In the genomic region with DNA sequence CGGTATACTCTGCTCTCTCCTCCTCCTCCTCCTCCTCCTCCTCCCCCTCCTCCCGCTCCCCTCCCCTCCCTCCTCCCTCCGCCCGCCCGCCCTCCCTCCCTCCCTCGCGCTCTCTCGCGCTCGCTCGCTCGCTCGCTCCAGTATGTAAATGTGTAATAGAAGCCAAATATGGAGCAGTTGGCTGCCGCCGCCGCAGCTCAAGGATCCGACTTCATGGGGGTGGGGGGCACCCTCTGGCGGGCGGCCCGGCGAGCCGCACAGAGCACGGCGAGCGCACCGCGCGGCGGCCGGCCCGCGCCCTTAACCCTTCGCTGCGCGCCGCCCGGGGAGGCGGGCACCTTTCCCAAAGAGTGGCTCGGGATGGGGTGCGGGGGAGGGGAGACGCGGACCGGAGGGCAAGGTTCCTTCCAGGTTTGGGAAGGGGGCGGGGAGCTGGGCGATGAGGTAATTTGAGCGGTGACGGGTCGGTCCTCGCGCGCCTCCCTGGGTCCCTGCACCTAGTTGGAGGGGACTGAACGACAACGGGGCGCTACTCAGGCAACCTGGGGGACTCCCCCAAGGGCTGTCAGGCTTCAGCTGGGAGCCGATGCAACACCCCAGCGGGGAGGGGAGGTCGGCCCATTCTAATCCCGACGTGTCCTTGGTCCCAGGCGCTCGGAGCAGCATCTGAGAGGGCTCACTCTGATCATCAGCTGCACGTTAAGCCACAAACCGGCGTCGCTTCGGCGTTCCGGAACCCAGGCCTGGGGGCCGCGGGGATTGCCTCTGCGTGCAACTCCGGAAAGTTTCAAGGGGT, we compare ENCODE assay signal across 1 cellular context.
TF ChIP-seq lines count a peak whose summit lies in the region.

No MANE protein-coding gene starts in this region.

TF ChIP-seq in HepG2, 621 proteins besides CTCF, POLR2A, EP300 and RAD21 (continued from another document and continues in another):
- TF ChIP-seq ZNF496 (CRISPR knock-in tag; IDR thresholded peaks at IDR 0.05; ENCODE audit: insufficient replicate concordance) (no peak), SP5 (CRISPR knock-in tag; IDR thresholded peaks at IDR 0.05; ENCODE audit: borderline replicate concordance, low read depth) (peak; percentile 74; the same call in 1 of the 2 replicates), KDM1A (CRISPR knock-in tag; IDR thresholded peaks at IDR 0.05) (no peak), ZNF382 (CRISPR knock-in tag; IDR thresholded peaks at IDR 0.05; ENCODE audit: borderline replicate concordance) (no peak), HES4 (CRISPR knock-in tag; IDR thresholded peaks at IDR 0.05; ENCODE audit: borderline replicate concordance) (0 out of 2 replicates have a peak, but pooled peaks have one; percentile 8), CC2D1A (CRISPR knock-in tag; IDR thresholded peaks at IDR 0.05) (no peak), ZSCAN25 (CRISPR knock-in tag; IDR thresholded peaks at IDR 0.05) (peak; percentile 76), ZIK1 (CRISPR knock-in tag; IDR thresholded peaks at IDR 0.05; ENCODE audit: borderline replicate concordance, low read depth) (peak; percentile 82), MXI1 (IDR thresholded peaks at IDR 0.05; ENCODE audit: borderline replicate concordance, low read depth, low read length) (peak; percentile 74; the same call in 2 of the 3 replicates), ZSCAN30 (CRISPR knock-in tag; IDR thresholded peaks at IDR 0.05) (0 out of 2 replicates have a peak, but pooled peaks have one; percentile 4), SMAD9 (CRISPR knock-in tag; IDR thresholded peaks at IDR 0.05) (no peak), KAT2B (IDR thresholded peaks at IDR 0.05; ENCODE audit: borderline replicate concordance, low read depth, low read length) (no peak), FOXP1 (IDR thresholded peaks at IDR 0.05) (no peak), FOXP1 (CRISPR knock-in tag; IDR thresholded peaks at IDR 0.05) (peak; percentile 33; the same call in 1 of the 2 replicates), SIN3B (IDR thresholded peaks at IDR 0.05; ENCODE audit: low read length) (peak; percentile 50; the same call in 1 of the 2 replicates), MIER2 (CRISPR knock-in tag; IDR thresholded peaks at IDR 0.05) (0 out of 2 replicates have a peak, but pooled peaks have one; percentile 29), RXRB (CRISPR knock-in tag; IDR thresholded peaks at IDR 0.05; ENCODE audit: borderline replicate concordance) (peak; percentile 59; the same call in 1 of the 2 replicates), ZSCAN31 (CRISPR knock-in tag; IDR thresholded peaks at IDR 0.05; ENCODE audit: low read depth) (peak; percentile 94), ZNF510 (CRISPR knock-in tag; IDR thresholded peaks at IDR 0.05; ENCODE audit: low read depth) (no peak), ZNF282 (IDR thresholded peaks at IDR 0.05; ENCODE audit: partially characterized antibody) (no peak), TEAD3 (CRISPR knock-in tag; optimal IDR thresholded peaks at IDR 0.05; ENCODE audit: borderline replicate concordance) (peak; percentile 48), BORCS8-MEF2B (CRISPR knock-in tag; IDR thresholded peaks at IDR 0.05) (0 out of 2 replicates have a peak, but pooled peaks have one; percentile 36), AHR (CRISPR knock-in tag; IDR thresholded peaks at IDR 0.05) (no peak), SALL1 (CRISPR knock-in tag; IDR thresholded peaks at IDR 0.05) (peak; percentile 90)
- TF ChIP-seq, protein P1, sequence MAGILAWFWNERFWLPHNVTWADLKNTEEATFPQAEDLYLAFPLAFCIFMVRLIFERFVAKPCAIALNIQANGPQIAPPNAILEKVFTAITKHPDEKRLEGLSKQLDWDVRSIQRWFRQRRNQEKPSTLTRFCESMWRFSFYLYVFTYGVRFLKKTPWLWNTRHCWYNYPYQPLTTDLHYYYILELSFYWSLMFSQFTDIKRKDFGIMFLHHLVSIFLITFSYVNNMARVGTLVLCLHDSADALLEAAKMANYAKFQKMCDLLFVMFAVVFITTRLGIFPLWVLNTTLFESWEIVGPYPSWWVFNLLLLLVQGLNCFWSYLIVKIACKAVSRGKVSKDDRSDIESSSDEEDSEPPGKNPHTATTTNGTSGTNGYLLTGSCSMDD (CRISPR knock-in tag; IDR thresholded peaks at IDR 0.05), result no peak
- TF ChIP-seq, protein P2, sequence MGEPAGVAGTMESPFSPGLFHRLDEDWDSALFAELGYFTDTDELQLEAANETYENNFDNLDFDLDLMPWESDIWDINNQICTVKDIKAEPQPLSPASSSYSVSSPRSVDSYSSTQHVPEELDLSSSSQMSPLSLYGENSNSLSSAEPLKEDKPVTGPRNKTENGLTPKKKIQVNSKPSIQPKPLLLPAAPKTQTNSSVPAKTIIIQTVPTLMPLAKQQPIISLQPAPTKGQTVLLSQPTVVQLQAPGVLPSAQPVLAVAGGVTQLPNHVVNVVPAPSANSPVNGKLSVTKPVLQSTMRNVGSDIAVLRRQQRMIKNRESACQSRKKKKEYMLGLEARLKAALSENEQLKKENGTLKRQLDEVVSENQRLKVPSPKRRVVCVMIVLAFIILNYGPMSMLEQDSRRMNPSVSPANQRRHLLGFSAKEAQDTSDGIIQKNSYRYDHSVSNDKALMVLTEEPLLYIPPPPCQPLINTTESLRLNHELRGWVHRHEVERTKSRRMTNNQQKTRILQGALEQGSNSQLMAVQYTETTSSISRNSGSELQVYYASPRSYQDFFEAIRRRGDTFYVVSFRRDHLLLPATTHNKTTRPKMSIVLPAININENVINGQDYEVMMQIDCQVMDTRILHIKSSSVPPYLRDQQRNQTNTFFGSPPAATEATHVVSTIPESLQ (CRISPR knock-in tag; conservative IDR thresholded peaks at IDR 0.05), result 0 out of 2 replicates have a peak, but pooled peaks have one; percentile 43
- TF ChIP-seq, protein P3, sequence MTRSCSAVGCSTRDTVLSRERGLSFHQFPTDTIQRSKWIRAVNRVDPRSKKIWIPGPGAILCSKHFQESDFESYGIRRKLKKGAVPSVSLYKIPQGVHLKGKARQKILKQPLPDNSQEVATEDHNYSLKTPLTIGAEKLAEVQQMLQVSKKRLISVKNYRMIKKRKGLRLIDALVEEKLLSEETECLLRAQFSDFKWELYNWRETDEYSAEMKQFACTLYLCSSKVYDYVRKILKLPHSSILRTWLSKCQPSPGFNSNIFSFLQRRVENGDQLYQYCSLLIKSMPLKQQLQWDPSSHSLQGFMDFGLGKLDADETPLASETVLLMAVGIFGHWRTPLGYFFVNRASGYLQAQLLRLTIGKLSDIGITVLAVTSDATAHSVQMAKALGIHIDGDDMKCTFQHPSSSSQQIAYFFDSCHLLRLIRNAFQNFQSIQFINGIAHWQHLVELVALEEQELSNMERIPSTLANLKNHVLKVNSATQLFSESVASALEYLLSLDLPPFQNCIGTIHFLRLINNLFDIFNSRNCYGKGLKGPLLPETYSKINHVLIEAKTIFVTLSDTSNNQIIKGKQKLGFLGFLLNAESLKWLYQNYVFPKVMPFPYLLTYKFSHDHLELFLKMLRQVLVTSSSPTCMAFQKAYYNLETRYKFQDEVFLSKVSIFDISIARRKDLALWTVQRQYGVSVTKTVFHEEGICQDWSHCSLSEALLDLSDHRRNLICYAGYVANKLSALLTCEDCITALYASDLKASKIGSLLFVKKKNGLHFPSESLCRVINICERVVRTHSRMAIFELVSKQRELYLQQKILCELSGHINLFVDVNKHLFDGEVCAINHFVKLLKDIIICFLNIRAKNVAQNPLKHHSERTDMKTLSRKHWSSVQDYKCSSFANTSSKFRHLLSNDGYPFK (CRISPR knock-in tag; IDR thresholded peaks at IDR 0.05; ENCODE audit: borderline replicate concordance), result no peak
- TF ChIP-seq, protein P4, sequence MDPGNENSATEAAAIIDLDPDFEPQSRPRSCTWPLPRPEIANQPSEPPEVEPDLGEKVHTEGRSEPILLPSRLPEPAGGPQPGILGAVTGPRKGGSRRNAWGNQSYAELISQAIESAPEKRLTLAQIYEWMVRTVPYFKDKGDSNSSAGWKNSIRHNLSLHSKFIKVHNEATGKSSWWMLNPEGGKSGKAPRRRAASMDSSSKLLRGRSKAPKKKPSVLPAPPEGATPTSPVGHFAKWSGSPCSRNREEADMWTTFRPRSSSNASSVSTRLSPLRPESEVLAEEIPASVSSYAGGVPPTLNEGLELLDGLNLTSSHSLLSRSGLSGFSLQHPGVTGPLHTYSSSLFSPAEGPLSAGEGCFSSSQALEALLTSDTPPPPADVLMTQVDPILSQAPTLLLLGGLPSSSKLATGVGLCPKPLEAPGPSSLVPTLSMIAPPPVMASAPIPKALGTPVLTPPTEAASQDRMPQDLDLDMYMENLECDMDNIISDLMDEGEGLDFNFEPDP (CRISPR knock-in tag; conservative IDR thresholded peaks at IDR 0.05), result 0 out of 2 replicates have a peak, but pooled peaks have one; percentile 54
- TF ChIP-seq, protein P5, sequence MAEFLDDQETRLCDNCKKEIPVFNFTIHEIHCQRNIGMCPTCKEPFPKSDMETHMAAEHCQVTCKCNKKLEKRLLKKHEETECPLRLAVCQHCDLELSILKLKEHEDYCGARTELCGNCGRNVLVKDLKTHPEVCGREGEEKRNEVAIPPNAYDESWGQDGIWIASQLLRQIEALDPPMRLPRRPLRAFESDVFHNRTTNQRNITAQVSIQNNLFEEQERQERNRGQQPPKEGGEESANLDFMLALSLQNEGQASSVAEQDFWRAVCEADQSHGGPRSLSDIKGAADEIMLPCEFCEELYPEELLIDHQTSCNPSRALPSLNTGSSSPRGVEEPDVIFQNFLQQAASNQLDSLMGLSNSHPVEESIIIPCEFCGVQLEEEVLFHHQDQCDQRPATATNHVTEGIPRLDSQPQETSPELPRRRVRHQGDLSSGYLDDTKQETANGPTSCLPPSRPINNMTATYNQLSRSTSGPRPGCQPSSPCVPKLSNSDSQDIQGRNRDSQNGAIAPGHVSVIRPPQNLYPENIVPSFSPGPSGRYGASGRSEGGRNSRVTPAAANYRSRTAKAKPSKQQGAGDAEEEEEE (CRISPR knock-in tag; IDR thresholded peaks at IDR 0.05; ENCODE audit: borderline replicate concordance), result no peak
- TF ChIP-seq, protein P6, sequence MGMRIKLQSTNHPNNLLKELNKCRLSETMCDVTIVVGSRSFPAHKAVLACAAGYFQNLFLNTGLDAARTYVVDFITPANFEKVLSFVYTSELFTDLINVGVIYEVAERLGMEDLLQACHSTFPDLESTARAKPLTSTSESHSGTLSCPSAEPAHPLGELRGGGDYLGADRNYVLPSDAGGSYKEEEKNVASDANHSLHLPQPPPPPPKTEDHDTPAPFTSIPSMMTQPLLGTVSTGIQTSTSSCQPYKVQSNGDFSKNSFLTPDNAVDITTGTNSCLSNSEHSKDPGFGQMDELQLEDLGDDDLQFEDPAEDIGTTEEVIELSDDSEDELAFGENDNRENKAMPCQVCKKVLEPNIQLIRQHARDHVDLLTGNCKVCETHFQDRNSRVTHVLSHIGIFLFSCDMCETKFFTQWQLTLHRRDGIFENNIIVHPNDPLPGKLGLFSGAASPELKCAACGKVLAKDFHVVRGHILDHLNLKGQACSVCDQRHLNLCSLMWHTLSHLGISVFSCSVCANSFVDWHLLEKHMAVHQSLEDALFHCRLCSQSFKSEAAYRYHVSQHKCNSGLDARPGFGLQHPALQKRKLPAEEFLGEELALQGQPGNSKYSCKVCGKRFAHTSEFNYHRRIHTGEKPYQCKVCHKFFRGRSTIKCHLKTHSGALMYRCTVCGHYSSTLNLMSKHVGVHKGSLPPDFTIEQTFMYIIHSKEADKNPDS (CRISPR knock-in tag; IDR thresholded peaks at IDR 0.05), result no peak; the same call in 1 of the 2 replicates
- TF ChIP-seq, protein P7, sequence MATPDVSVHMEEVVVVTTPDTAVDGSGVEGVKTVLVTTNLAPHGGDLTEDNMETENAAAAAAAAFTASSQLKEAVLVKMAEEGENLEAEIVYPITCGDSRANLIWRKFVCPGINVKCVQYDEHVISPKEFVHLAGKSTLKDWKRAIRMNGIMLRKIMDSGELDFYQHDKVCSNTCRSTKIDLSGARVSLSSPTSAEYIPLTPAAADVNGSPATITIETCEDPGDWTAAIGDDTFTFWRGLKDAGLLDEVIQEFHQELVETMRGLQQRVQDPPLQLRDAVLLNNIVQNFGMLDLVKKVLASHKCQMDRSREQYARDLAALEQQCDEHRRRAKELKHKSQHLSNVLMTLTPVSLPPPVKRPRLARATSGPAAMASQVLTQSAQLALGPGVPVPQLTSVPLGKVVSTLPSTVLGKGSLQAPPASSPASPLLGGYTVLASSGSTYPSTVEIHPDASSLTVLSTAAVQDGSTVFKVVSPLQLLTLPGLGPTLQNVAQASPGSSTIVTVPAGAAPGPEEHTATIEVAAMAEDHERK (CRISPR knock-in tag; IDR thresholded peaks at IDR 0.05; ENCODE audit: low read depth), result no peak
- TF ChIP-seq, protein P8, sequence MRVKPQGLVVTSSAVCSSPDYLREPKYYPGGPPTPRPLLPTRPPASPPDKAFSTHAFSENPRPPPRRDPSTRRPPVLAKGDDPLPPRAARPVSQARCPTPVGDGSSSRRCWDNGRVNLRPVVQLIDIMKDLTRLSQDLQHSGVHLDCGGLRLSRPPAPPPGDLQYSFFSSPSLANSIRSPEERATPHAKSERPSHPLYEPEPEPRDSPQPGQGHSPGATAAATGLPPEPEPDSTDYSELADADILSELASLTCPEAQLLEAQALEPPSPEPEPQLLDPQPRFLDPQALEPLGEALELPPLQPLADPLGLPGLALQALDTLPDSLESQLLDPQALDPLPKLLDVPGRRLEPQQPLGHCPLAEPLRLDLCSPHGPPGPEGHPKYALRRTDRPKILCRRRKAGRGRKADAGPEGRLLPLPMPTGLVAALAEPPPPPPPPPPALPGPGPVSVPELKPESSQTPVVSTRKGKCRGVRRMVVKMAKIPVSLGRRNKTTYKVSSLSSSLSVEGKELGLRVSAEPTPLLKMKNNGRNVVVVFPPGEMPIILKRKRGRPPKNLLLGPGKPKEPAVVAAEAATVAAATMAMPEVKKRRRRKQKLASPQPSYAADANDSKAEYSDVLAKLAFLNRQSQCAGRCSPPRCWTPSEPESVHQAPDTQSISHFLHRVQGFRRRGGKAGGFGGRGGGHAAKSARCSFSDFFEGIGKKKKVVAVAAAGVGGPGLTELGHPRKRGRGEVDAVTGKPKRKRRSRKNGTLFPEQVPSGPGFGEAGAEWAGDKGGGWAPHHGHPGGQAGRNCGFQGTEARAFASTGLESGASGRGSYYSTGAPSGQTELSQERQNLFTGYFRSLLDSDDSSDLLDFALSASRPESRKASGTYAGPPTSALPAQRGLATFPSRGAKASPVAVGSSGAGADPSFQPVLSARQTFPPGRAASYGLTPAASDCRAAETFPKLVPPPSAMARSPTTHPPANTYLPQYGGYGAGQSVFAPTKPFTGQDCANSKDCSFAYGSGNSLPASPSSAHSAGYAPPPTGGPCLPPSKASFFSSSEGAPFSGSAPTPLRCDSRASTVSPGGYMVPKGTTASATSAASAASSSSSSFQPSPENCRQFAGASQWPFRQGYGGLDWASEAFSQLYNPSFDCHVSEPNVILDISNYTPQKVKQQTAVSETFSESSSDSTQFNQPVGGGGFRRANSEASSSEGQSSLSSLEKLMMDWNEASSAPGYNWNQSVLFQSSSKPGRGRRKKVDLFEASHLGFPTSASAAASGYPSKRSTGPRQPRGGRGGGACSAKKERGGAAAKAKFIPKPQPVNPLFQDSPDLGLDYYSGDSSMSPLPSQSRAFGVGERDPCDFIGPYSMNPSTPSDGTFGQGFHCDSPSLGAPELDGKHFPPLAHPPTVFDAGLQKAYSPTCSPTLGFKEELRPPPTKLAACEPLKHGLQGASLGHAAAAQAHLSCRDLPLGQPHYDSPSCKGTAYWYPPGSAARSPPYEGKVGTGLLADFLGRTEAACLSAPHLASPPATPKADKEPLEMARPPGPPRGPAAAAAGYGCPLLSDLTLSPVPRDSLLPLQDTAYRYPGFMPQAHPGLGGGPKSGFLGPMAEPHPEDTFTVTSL (CRISPR knock-in tag; IDR thresholded peaks at IDR 0.05; ENCODE audit: borderline replicate concordance), result no peak
- TF ChIP-seq, protein P9, sequence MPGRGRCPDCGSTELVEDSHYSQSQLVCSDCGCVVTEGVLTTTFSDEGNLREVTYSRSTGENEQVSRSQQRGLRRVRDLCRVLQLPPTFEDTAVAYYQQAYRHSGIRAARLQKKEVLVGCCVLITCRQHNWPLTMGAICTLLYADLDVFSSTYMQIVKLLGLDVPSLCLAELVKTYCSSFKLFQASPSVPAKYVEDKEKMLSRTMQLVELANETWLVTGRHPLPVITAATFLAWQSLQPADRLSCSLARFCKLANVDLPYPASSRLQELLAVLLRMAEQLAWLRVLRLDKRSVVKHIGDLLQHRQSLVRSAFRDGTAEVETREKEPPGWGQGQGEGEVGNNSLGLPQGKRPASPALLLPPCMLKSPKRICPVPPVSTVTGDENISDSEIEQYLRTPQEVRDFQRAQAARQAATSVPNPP (CRISPR knock-in tag; IDR thresholded peaks at IDR 0.05), result peak; percentile 55; the same call in 1 of the 2 replicates
